In genomic region chr5:95606419-95606818, GRCh38 we compare ENCODE assay signal across 25 cellular contexts. TPM values are rescaled to one million over a fixed set of nuclear protein-coding genes. Genes with fewer than 3 reads are reported as not detected.
"Had no signal": no experiment of that assay in that cellular context is flagged by ENCODE, and none has a peak within 500 bp of the region (broad histone marks: within the 10 kb centered on the region; RNA-seq: fewer than 3 reads in every experiment).

No MANE protein-coding gene starts in this region.

- H3K4me1 ChIP-seq: colonic mucosa, esophagus squamous epithelium, gastrocnemius medialis, heart left ventricle, left lung had no signal

- H3K4me3 ChIP-seq: colonic mucosa, esophagus squamous epithelium, gastrocnemius medialis, heart left ventricle, hepatocyte, left lung, lung had no signal

- H3K9me3 Mint-ChIP-seq: dendritic cell treated with granulocyte-macrophage colony-stimulating factor and Interleukin-4, amounts not matched to agents 40 ng/mL and 50 ng/mL, for 4 days; immature natural killer cell; memory B cell had no signal

- H3K27ac ChIP-seq: colonic mucosa, epithelial cell of prostate, esophagus squamous epithelium, gastrocnemius medialis, heart left ventricle, hepatocyte, left lung had no signal

- H3K9me3 ChIP-seq: colonic mucosa, esophagus squamous epithelium, gastrocnemius medialis, heart left ventricle, left lung had no signal

- ATAC-seq: gastrocnemius medialis; heart left ventricle; left cardiac atrium; left lung; left ventricle myocardium superior; naive thymus-derived CD4-positive, alpha-beta T cell had no signal

- H2AFZ ChIP-seq: hepatocyte had no signal

- DNase-seq: colonic mucosa; cortex of kidney; effector memory CD4-positive, alpha-beta T cell; erythroblast; esophagus squamous epithelium; foreskin fibroblast; foreskin melanocyte; gastrocnemius medialis; heart left ventricle; hypothalamus; immature natural killer cell; left cardiac atrium; left lung; left ventricle myocardium superior; mammary epithelial cell; mesendoderm; midbrain; naive thymus-derived CD4-positive, alpha-beta T cell had no signal

- H3K4me1 Mint-ChIP-seq: immature natural killer cell, memory B cell had no signal

- H3K27ac Mint-ChIP-seq: dendritic cell treated with granulocyte-macrophage colony-stimulating factor and Interleukin-4, amounts not matched to agents 40 ng/mL and 50 ng/mL, for 4 days; immature natural killer cell; memory B cell had no signal

- H3K4me3 Mint-ChIP-seq: dendritic cell treated with granulocyte-macrophage colony-stimulating factor and Interleukin-4, amounts not matched to agents 40 ng/mL and 50 ng/mL, for 4 days; immature natural killer cell; memory B cell; naive thymus-derived CD4-positive, alpha-beta T cell had no signal

- H3K4me2 ChIP-seq: hepatocyte had no signal

- H3K36me3 ChIP-seq: colonic mucosa, esophagus squamous epithelium, left lung had no signal

- H3K27me3 Mint-ChIP-seq: dendritic cell treated with granulocyte-macrophage colony-stimulating factor and Interleukin-4, amounts not matched to agents 40 ng/mL and 50 ng/mL, for 4 days; memory B cell; naive thymus-derived CD4-positive, alpha-beta T cell had no signal

- H3K27me3 ChIP-seq: colonic mucosa, esophagus squamous epithelium, gastrocnemius medialis, heart left ventricle, hepatocyte, left lung had no signal

RNA-seq across cellular contexts. Expression of gene GPR150, which starts 13.5 kb away (rescaled TPM):
- total RNA-seq: esophagus mucosa, esophagus squamous epithelium, hepatocyte, left ventricle myocardium superior, mucosa of gallbladder had no signal
